ENCODE assay signal across 8 cellular contexts in genomic region chr2:25376750-25377621, GRCh38. TPM values are rescaled to one million over a fixed set of nuclear protein-coding genes. Genes with fewer than 3 reads are reported as not detected.
DNase-seq lines count a peak whose midpoint lies in the region; ATAC-seq, FAIRE-seq and TF ChIP-seq lines count a peak whose summit lies in the region.

No MANE protein-coding gene starts in this region.

- no peaks in the 10 kb centered on the region for H3K27me3 ChIP-seq in cardiac muscle cell

- H3K27me3 Mint-ChIP-seq in activated naive CD8-positive, alpha-beta T cell treated with anti-CD3 and anti-CD28 coated beads, Interleukin-2, amount 10 ng/mL, durations not matched to agents 7 days and 5 days = no peaks in the 10 kb centered on the region
- peaks cover 3% of the 10 kb centered on the region for H3K27me3 Mint-ChIP-seq in type B pancreatic cell

- H3K9me3 Mint-ChIP-seq in activated naive CD8-positive, alpha-beta T cell treated with anti-CD3 and anti-CD28 coated beads, Interleukin-2, amount 10 ng/mL, durations not matched to agents 7 days and 5 days = no peaks in the 10 kb centered on the region
- no peaks in the 10 kb centered on the region for H3K9me3 Mint-ChIP-seq in type B pancreatic cell

- H3K4me3 Mint-ChIP-seq in activated naive CD8-positive, alpha-beta T cell treated with anti-CD3 and anti-CD28 coated beads, Interleukin-2, amount 10 ng/mL, durations not matched to agents 7 days and 5 days = peak overlapping the region; percentile 71
- peak overlapping the region; percentile 80 for H3K4me3 Mint-ChIP-seq in type B pancreatic cell

- FAIRE-seq in GM12891 (lab: Jason Lieb, UNC) = peak; percentile 99

- TF ChIP-seq POLR2A in GM12891 (IDR thresholded peaks at IDR 0.05; ENCODE audit: low read depth, low read length) = no peak

- peaks cover 6% of the 10 kb centered on the region for H3K4me1 ChIP-seq in cardiac muscle cell (ENCODE audit: low read depth)

- intact Hi-C loops in posterior cingulate gyrus (cut with DNase I) = loop anchor here (2.0 to 5.0 kb wide), 2 partner anchors 34 to 145 kb away; no protein-coding TSS in a partner anchor

- peaks cover 6% of the 10 kb centered on the region for H3K36me3 Mint-ChIP-seq in activated naive CD8-positive, alpha-beta T cell treated with anti-CD3 and anti-CD28 coated beads, Interleukin-2, amount 10 ng/mL, durations not matched to agents 7 days and 5 days
- peaks cover 16% of the 10 kb centered on the region for H3K36me3 Mint-ChIP-seq in type B pancreatic cell

- peak; percentile 91 for ATAC-seq in HG02763 (IDR thresholded peaks at IDR 0.05; ENCODE audit: unreplicated experiment)
- ATAC-seq in activated naive CD8-positive, alpha-beta T cell treated with anti-CD3 and anti-CD28 coated beads, Interleukin-2, amount 10 ng/mL, durations not matched to agents 7 days and 5 days (ENCODE audit: low read depth) = peak; percentile 99

- no peaks in the 10 kb centered on the region for H3K36me3 ChIP-seq in cardiac muscle cell

- DNase-seq in GM12891 (ENCODE audit: insufficient read length, low spot score) = peak; percentile 96
- peak; percentile 88 for DNase-seq in NCI-H1105 treated with DMSO at 0.1 percent for 48 hours (lab: John Stamatoyannopoulos, UW)
- peak; percentile 88 for DNase-seq in SKM-1 treated with dmso at 0.1 percent for 144 hours (lab: John Stamatoyannopoulos, UW; ENCODE audit: unreplicated experiment)
- DNase-seq in activated naive CD8-positive, alpha-beta T cell treated with anti-CD3 and anti-CD28 coated beads, Interleukin-2, amount 10 ng/mL, durations not matched to agents 7 days and 5 days = peak; percentile 97
- peak; percentile 94 to 96 for DNase-seq in cardiac muscle cell (ENCODE audit: low read depth in 1 of 2, low spot score in 1 of 2)
- peak; percentile 65 to 97 (median 81) for DNase-seq in posterior cingulate gyrus
- DNase-seq in type B pancreatic cell (ENCODE audit: extremely low spot score, unreplicated experiment) = peak; percentile 93

- POLR2A ChIA-PET in activated naive CD8-positive, alpha-beta T cell treated with anti-CD3 and anti-CD28 coated beads, Interleukin-2, amount 10 ng/mL, durations not matched to agents 7 days and 5 days (lab: Charles Lee) = interaction anchor here (0.7 to 4.8 kb wide), 8 partner anchors 12 to 104 kb away, joined by 3 to 37 read pairs (median 4); no protein-coding TSS in a partner anchor

- H3K27ac ChIP-seq in cardiac muscle cell = peak overlapping the region; percentile 75

- H3K27ac Mint-ChIP-seq in activated naive CD8-positive, alpha-beta T cell treated with anti-CD3 and anti-CD28 coated beads, Interleukin-2, amount 10 ng/mL, durations not matched to agents 7 days and 5 days = peak overlapping the region; percentile 98
- H3K27ac Mint-ChIP-seq in type B pancreatic cell = peak overlapping the region; percentile 86

- TF ChIP-seq CTCF in cardiac muscle cell (IDR thresholded peaks at IDR 0.05; ENCODE audit: low read depth, low read length) (peak; percentile 80), type B pancreatic cell (conservative IDR thresholded peaks at IDR 0.05) (peak; percentile 100)

- H3K9me3 ChIP-seq in cardiac muscle cell (ENCODE audit: low read depth) = no peaks in the 10 kb centered on the region

- peaks cover 26% of the 10 kb centered on the region for H3K4me1 Mint-ChIP-seq in activated naive CD8-positive, alpha-beta T cell treated with anti-CD3 and anti-CD28 coated beads, Interleukin-2, amount 10 ng/mL, durations not matched to agents 7 days and 5 days
- peaks cover 14% of the 10 kb centered on the region for H3K4me1 Mint-ChIP-seq in type B pancreatic cell (ENCODE audit: unreplicated experiment)

- no peak overlapping the region for H3K4me3 ChIP-seq in cardiac muscle cell

TF ChIP-seq in GM12891, 5 proteins besides CTCF, POLR2A, EP300 and RAD21:
- TF ChIP-seq TAF1 (IDR thresholded peaks at IDR 0.05; ENCODE audit: low read depth, low read length) (peak; percentile 40; the same call in 1 of the 2 replicates), POU2F2 (IDR thresholded peaks at IDR 0.05; ENCODE audit: low read depth, low read length) (peak; percentile 75), SPI1 (IDR thresholded peaks at IDR 0.05; ENCODE audit: low read depth, low read length) (0 out of 2 replicates have a peak, but pooled peaks have one; percentile 13), POLR2AphosphoS5 (IDR thresholded peaks at IDR 0.05; ENCODE audit: low read depth, low read length) (no peak), PAX5 (IDR thresholded peaks at IDR 0.05; ENCODE audit: insufficient read depth, low read length, severe bottlenecking) (peak; percentile 63)

RNA-seq across cellular contexts. Expression of gene DNMT3A, which starts 35.3 kb away (rescaled TPM):
- polyA plus RNA-seq in GM12891 (2012; ENCODE audit: low read depth, missing spikeins) = 35.0 TPM
- 10 to 100 TPM; 76.7 to 84.7 TPM for total RNA-seq in activated naive CD8-positive, alpha-beta T cell treated with anti-CD3 and anti-CD28 coated beads, Interleukin-2, amount 10 ng/mL, durations not matched to agents 7 days and 5 days
- total RNA-seq in cardiac muscle cell (90.6 and 116 TPM in 2 replicates), type B pancreatic cell (ENCODE audit: low replicate concordance) (97.6 and 139 TPM in 2 replicates)
- 52.9 and 65.4 TPM in 2 replicates for polyA plus RNA-seq in cardiac muscle cell
